Comparison of ENCODE assay signal across 26 cellular contexts in genomic region chr5:108561416-108562204, GRCh38.
DNase-seq lines count a peak whose midpoint lies in the region; ATAC-seq and TF ChIP-seq lines count a peak whose summit lies in the region.
"Had no signal": no experiment of that assay in that cellular context is flagged by ENCODE, and none has a peak within 500 bp of the region (broad histone marks: within the 10 kb centered on the region; RNA-seq: fewer than 3 reads in every experiment).

No MANE protein-coding gene starts in this region.

- H3K27me3 ChIP-seq in SJSA1 (replicated peaks) (no peaks in the 10 kb centered on the region), skeletal muscle tissue (ENCODE audit: control insufficient read depth in 3 of 3, insufficient read depth in 3 of 3, low read length in 3 of 3) (no peaks in the 10 kb centered on the region)
- H3K27me3 ChIP-seq: body of pancreas, neutrophil, spleen had no signal

- H3K9me3 Mint-ChIP-seq in stimulated activated naive B cell treated with anti-CD40 and anti-IgM and Interleukin-4, amounts not matched to agents 10 μg/mL and 1 μg/mL and 100 μg/mL, for 72 hours, result no peaks in the 10 kb centered on the region
- H3K9me3 Mint-ChIP-seq: activated B cell treated with CpG ODN at 0.5 μM for 24 hours; activated naive CD8-positive, alpha-beta T cell treated with anti-CD3 and anti-CD28 coated beads for 36 hours; stimulated activated naive CD8-positive, alpha-beta T cell treated with anti-CD3 and anti-CD28 coated beads, Interleukin-15, amount 100 ng/mL, for 72 hours; type B pancreatic cell had no signal

- DNase-seq in AG10803 (ENCODE audit: low read depth) (peak; percentile 70), SJSA1 (ENCODE audit: low read depth in 1 of 2, low spot score in 2 of 2) (peak in 1 of 2 experiments; percentile 33), iPS DF 19.7 (ENCODE audit: low read depth, low spot score) (peak; percentile 56), DMS79 treated with DMSO at 0.1 percent for 48 hours (lab: John Stamatoyannopoulos, UW) (no peak), NCI-H2029 treated with DMSO at 0.1 percent for 48 hours (lab: John Stamatoyannopoulos, UW) (no peak)
- no peak for DNase-seq in stimulated activated naive B cell treated with anti-CD40 and anti-IgM and Interleukin-4, amounts not matched to agents 10 μg/mL and 1 μg/mL and 100 μg/mL, for 72 hours
- DNase-seq: activated B cell treated with CpG ODN at 0.5 μM for 24 hours; activated CD4-positive, alpha-beta T cell treated with anti-CD3 and anti-CD28 coated beads, Interleukin-2, amount 50 U/mL, for 4 hours; activated naive CD8-positive, alpha-beta T cell treated with anti-CD3 and anti-CD28 coated beads for 36 hours; body of pancreas; effector CD4-positive, alpha-beta T cell; NCI-H1092; NCI-H2081; NCI-H345; NCI-H774; spleen; stimulated activated CD4-positive, alpha-beta T cell treated with anti-CD3 and anti-CD28 coated beads, Interleukin-4, amount 100 ng/mL, for 4 hours; stimulated activated naive CD8-positive, alpha-beta T cell treated with anti-CD3 and anti-CD28 coated beads, Interleukin-15, amount 100 ng/mL, for 72 hours; T-helper 9 cell had no signal

- no peak overlapping the region for H3K4me3 Mint-ChIP-seq in stimulated activated naive B cell treated with anti-CD40 and anti-IgM and Interleukin-4, amounts not matched to agents 10 μg/mL and 1 μg/mL and 100 μg/mL, for 72 hours
- H3K4me3 Mint-ChIP-seq: activated B cell treated with CpG ODN at 0.5 μM for 24 hours; activated naive CD8-positive, alpha-beta T cell treated with anti-CD3 and anti-CD28 coated beads for 36 hours; CD14-positive monocyte; stimulated activated naive CD8-positive, alpha-beta T cell treated with anti-CD3 and anti-CD28 coated beads, Interleukin-15, amount 100 ng/mL, for 72 hours; type B pancreatic cell had no signal

- H3K9me3 ChIP-seq in SJSA1 (replicated peaks), result no peaks in the 10 kb centered on the region; the same call in 1 of the 2 replicates
- H3K9me3 ChIP-seq in skeletal muscle tissue (ENCODE audit: control insufficient read depth in 3 of 3, low read length in 3 of 3), result no peaks in the 10 kb centered on the region
- H3K9me3 ChIP-seq: A549, body of pancreas, neutrophil, spleen had no signal

- H3K27ac ChIP-seq in SJSA1 (peak overlapping the region; percentile 89), skeletal muscle tissue (ENCODE audit: low read depth, low read length) (peak overlapping the region; percentile 57)
- H3K27ac ChIP-seq: A549, body of pancreas, neutrophil, spleen had no signal

- TF ChIP-seq CTCF in AG10803 (conservative IDR thresholded peaks at IDR 0.05; ENCODE audit: low read length), result no peak

- H3K4me3 ChIP-seq in AG10803 (ENCODE audit: low read length), result no peak overlapping the region
- H3K4me3 ChIP-seq in SJSA1, result no peak overlapping the region
- H3K4me3 ChIP-seq in skeletal muscle tissue (ENCODE audit: low read length in 3 of 3), result no peak overlapping the region
- H3K4me3 ChIP-seq: A549, body of pancreas, spleen had no signal

- no peaks in the 10 kb centered on the region for H3K27me3 Mint-ChIP-seq in stimulated activated naive B cell treated with anti-CD40 and anti-IgM and Interleukin-4, amounts not matched to agents 10 μg/mL and 1 μg/mL and 100 μg/mL, for 72 hours
- H3K27me3 Mint-ChIP-seq: activated B cell treated with CpG ODN at 0.5 μM for 24 hours; activated naive CD8-positive, alpha-beta T cell treated with anti-CD3 and anti-CD28 coated beads for 36 hours had no signal

- peaks cover 19% of the 10 kb centered on the region for H3K4me1 ChIP-seq in SJSA1 (replicated peaks)
- H3K4me1 ChIP-seq in skeletal muscle tissue (ENCODE audit: control insufficient read depth in 3 of 3, insufficient read depth in 3 of 3, low read length in 3 of 3), result no peaks in the 10 kb centered on the region
- H3K4me1 ChIP-seq: A549, body of pancreas, spleen had no signal

- H3K4me1 Mint-ChIP-seq in stimulated activated naive B cell treated with anti-CD40 and anti-IgM and Interleukin-4, amounts not matched to agents 10 μg/mL and 1 μg/mL and 100 μg/mL, for 72 hours, result no peaks in the 10 kb centered on the region
- H3K4me1 Mint-ChIP-seq: activated B cell treated with CpG ODN at 0.5 μM for 24 hours; activated naive CD8-positive, alpha-beta T cell treated with anti-CD3 and anti-CD28 coated beads for 36 hours; CD14-positive monocyte; stimulated activated naive CD8-positive, alpha-beta T cell treated with anti-CD3 and anti-CD28 coated beads, Interleukin-15, amount 100 ng/mL, for 72 hours had no signal

- H3K27ac Mint-ChIP-seq in stimulated activated naive B cell treated with anti-CD40 and anti-IgM and Interleukin-4, amounts not matched to agents 10 μg/mL and 1 μg/mL and 100 μg/mL, for 72 hours, result no peak overlapping the region
- H3K27ac Mint-ChIP-seq: activated B cell treated with CpG ODN at 0.5 μM for 24 hours; activated naive CD8-positive, alpha-beta T cell treated with anti-CD3 and anti-CD28 coated beads for 36 hours; stimulated activated naive CD8-positive, alpha-beta T cell treated with anti-CD3 and anti-CD28 coated beads, Interleukin-15, amount 100 ng/mL, for 72 hours; type B pancreatic cell had no signal

- H3K36me3 ChIP-seq in SJSA1 (no peaks in the 10 kb centered on the region), skeletal muscle tissue (ENCODE audit: control insufficient read depth in 3 of 3, insufficient read depth in 3 of 3, low read length in 3 of 3) (no peaks in the 10 kb centered on the region)
- H3K36me3 ChIP-seq: neutrophil, spleen had no signal

- no peak for ATAC-seq in stimulated activated naive B cell treated with anti-CD40 and anti-IgM and Interleukin-4, amounts not matched to agents 10 μg/mL and 1 μg/mL and 100 μg/mL, for 72 hours (replicated peaks)
- no peak for ATAC-seq in HG02678 (IDR thresholded peaks at IDR 0.05; ENCODE audit: unreplicated experiment)
- ATAC-seq: A549; esophagus mucosa; stimulated activated naive CD8-positive, alpha-beta T cell treated with anti-CD3 and anti-CD28 coated beads, Interleukin-15, amount 100 ng/mL, for 72 hours had no signal

- no peaks in the 10 kb centered on the region for H3K36me3 Mint-ChIP-seq in stimulated activated naive B cell treated with anti-CD40 and anti-IgM and Interleukin-4, amounts not matched to agents 10 μg/mL and 1 μg/mL and 100 μg/mL, for 72 hours
- H3K36me3 Mint-ChIP-seq: activated naive CD8-positive, alpha-beta T cell treated with anti-CD3 and anti-CD28 coated beads for 36 hours; CD14-positive monocyte; type B pancreatic cell had no signal

- no peak overlapping the region for H3K9ac ChIP-seq in skeletal muscle tissue (ENCODE audit: low read depth in 1 of 3, low read length in 3 of 3)

Comparison
In these comparisons a context has a peak if more than half of its experiments do, and no peak if none do; other contexts are left out.
1. DNase-seq: peak in AG10803 (single experiment) and iPS DF 19.7 (single experiment); none in stimulated activated naive B cell treated with anti-CD40 and anti-IgM and Interleukin-4, amounts not matched to agents 10 μg/mL and 1 μg/mL and 100 μg/mL, for 72 hours (single experiment), DMS79 treated with DMSO at 0.1 percent for 48 hours (single experiment) and NCI-H2029 treated with DMSO at 0.1 percent for 48 hours (single experiment).